In the genomic region with DNA sequence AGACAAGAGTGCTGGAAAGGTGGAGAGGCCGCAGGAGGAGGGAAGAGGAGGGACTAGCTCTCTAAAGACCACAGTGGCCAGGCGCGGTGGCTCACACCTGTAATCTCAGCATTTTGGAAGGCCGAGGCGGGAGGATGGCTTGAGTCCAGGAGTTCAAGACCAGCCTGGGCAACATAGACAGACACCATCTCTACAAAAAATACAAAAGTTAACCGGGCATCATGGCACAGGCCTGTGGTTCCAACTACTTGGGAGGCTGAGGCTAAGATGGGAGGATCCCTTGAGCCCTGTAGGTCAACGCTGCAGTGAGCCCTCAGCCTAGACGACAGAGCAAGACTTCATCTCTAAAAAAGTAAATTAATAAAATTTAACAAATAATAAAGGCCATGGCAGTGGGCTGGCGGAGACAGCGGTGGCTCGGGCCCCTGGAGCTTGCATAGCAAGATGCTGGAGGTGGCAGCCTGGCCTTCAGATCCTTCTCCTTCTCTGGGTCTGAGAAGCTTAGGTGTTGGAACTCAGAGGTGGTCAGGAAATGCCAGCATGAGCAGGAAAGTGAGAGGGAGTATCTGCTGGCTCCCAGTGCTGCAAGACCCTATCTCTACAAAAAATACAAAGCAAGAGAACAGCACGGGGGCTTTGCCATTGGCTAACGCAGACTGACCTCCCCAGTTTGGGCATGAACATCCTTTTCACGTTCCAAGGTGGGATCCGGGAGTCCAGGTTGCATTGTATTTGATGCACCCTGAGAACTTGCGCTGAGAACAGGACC, we compare ENCODE assay signal across 21 cellular contexts. TPM values are rescaled to one million over a fixed set of nuclear protein-coding genes. Genes with fewer than 3 reads are reported as not detected.
DNase-seq lines count a peak whose midpoint lies in the region; ATAC-seq and TF ChIP-seq lines count a peak whose summit lies in the region.
"Had no signal": no experiment of that assay in that cellular context is flagged by ENCODE, and none has a peak within 500 bp of the region (broad histone marks: within the 10 kb centered on the region; RNA-seq: fewer than 3 reads in every experiment).

No MANE protein-coding gene starts in this region.

- H3K27ac ChIP-seq in Peyer's patch (no peak overlapping the region), left lung (no peak overlapping the region), tibial nerve (no peak overlapping the region), mesendoderm (ENCODE audit: low read depth, low read length) (no peak overlapping the region), smooth muscle cell (ENCODE audit: low read depth) (no peak overlapping the region)
- H3K27ac ChIP-seq: BLaER1, HL-60 had no signal

- no peaks in the 10 kb centered on the region for H3K79me1 ChIP-seq in mesendoderm (ENCODE audit: low read length)

- DNase-seq in activated T-cell treated with anti-CD3 and anti-CD28 coated beads, Interleukin-2, amount 50 U/mL, for 1 hour: peak; percentile 7
- DNase-seq in activated T-cell treated with anti-CD3 and anti-CD28 coated beads for 4 hours (no peak), Peyer's patch (peak in 2 of 3 donors; percentile 16 to 36), left lung (peak; percentile 18 to 54), sciatic nerve (ENCODE audit: low spot score) (peak; percentile 30), tibial nerve (ENCODE audit: low spot score in 2 of 2) (no peak), mesendoderm (no peak), smooth muscle cell (lab: John Stamatoyannopoulos, UW; ENCODE audit: unreplicated experiment) (no peak)
- DNase-seq: Calu3, IMR-90, NCI-H1417 treated with DMSO at 0.1 percent for 48 hours, NCI-H187 treated with DMSO at 0.1 percent for 48 hours, NCI-H226, NCI-H524, RPMI8226, SIG-M5 had no signal

- no peak for ATAC-seq in left lung
- no peak for ATAC-seq in sciatic nerve
- ATAC-seq: CD8-positive, alpha-beta T cell had no signal

- no peak overlapping the region for H3K4ac ChIP-seq in mesendoderm (ENCODE audit: low read depth, low read length)

- TF ChIP-seq POLR2A in Peyer's patch (IDR thresholded peaks at IDR 0.05) (no peak), tibial nerve (IDR thresholded peaks at IDR 0.05) (no peak)

- no peaks in the 10 kb centered on the region for H4K20me1 ChIP-seq in smooth muscle cell (ENCODE audit: low read depth)
- H4K20me1 ChIP-seq: BLaER1 had no signal

- TF ChIP-seq EP300 in tibial nerve (IDR thresholded peaks at IDR 0.05): no peak

- no peak overlapping the region for H2AK5ac ChIP-seq in mesendoderm (ENCODE audit: low read length)

- H4K5ac ChIP-seq in mesendoderm (ENCODE audit: low read length): no peak overlapping the region

- H3K4me1 ChIP-seq in Peyer's patch: no peaks in the 10 kb centered on the region
- H3K4me1 ChIP-seq in left lung: no peaks in the 10 kb centered on the region
- no peaks in the 10 kb centered on the region for H3K4me1 ChIP-seq in tibial nerve
- H3K4me1 ChIP-seq in mesendoderm (ENCODE audit: control insufficient read depth, low read depth, low read length): no peaks in the 10 kb centered on the region
- no peaks in the 10 kb centered on the region for H3K4me1 ChIP-seq in smooth muscle cell (ENCODE audit: low read depth)

- H3K27me3 ChIP-seq in Peyer's patch (no peaks in the 10 kb centered on the region), left lung (peaks cover 0 to 19% of the 10 kb centered on the region in 2 donors), tibial nerve (no peaks in the 10 kb centered on the region), mesendoderm (ENCODE audit: insufficient read depth, low read length, poor library complexity) (no peaks in the 10 kb centered on the region), smooth muscle cell (ENCODE audit: low read depth) (no peaks in the 10 kb centered on the region)
- H3K27me3 ChIP-seq: BLaER1 had no signal

- H3K36me3 ChIP-seq in Peyer's patch (no peaks in the 10 kb centered on the region), left lung (no peaks in the 10 kb centered on the region), tibial nerve (no peaks in the 10 kb centered on the region), mesendoderm (ENCODE audit: control insufficient read depth, insufficient read depth, low read length) (no peaks in the 10 kb centered on the region), smooth muscle cell (ENCODE audit: low read depth) (no peaks in the 10 kb centered on the region)
- H3K36me3 ChIP-seq: BLaER1 had no signal

- H3K9ac ChIP-seq in mesendoderm (ENCODE audit: low read length): no peak overlapping the region
- no peak overlapping the region for H3K9ac ChIP-seq in smooth muscle cell (ENCODE audit: low read depth)
- H3K9ac ChIP-seq: BLaER1 had no signal

- H3K9me3 ChIP-seq in Peyer's patch: no peaks in the 10 kb centered on the region
- H3K9me3 ChIP-seq in left lung: no peaks in the 10 kb centered on the region
- H3K9me3 ChIP-seq in tibial nerve: no peaks in the 10 kb centered on the region
- H3K9me3 ChIP-seq in smooth muscle cell (replicated peaks; ENCODE audit: low read depth): no peaks in the 10 kb centered on the region
- H3K9me3 ChIP-seq: BLaER1 had no signal

- WGBS in tibial nerve, 2 donors: 91% methylated on average over 16 of the region's 16 CpGs
- no CpG with 5 or more reads among the region's 16 CpGs for WGBS in mesendoderm (ENCODE audit: extremely low coverage, insufficient coverage, low lambda C conversion rate)
- WGBS in smooth muscle cell (ENCODE audit: low lambda C conversion rate): 95% methylated on average over 16 of the region's 16 CpGs

- no peak overlapping the region for H3K23ac ChIP-seq in mesendoderm (ENCODE audit: low read length)

- H3K56ac ChIP-seq in mesendoderm (ENCODE audit: low read length): no peak overlapping the region

- H2BK5ac ChIP-seq in mesendoderm (ENCODE audit: low read length): no peak overlapping the region

- no peak overlapping the region for H2BK15ac ChIP-seq in mesendoderm (replicated peaks; ENCODE audit: low read depth)

- H3K4me3 ChIP-seq in Peyer's patch (no peak overlapping the region), left lung (no peak overlapping the region), tibial nerve (no peak overlapping the region), mesendoderm (ENCODE audit: low read length) (no peak overlapping the region), smooth muscle cell (no peak overlapping the region)
- H3K4me3 ChIP-seq: BLaER1 had no signal

- H3K4me2 ChIP-seq in mesendoderm (ENCODE audit: low read length) (no peak overlapping the region), smooth muscle cell (no peak overlapping the region)
- H3K4me2 ChIP-seq: BLaER1 had no signal

- no peaks in the 10 kb centered on the region for H3K79me2 ChIP-seq in mesendoderm (ENCODE audit: control insufficient read depth, insufficient read depth, low read length)
- no peaks in the 10 kb centered on the region for H3K79me2 ChIP-seq in smooth muscle cell (ENCODE audit: low read depth)

- intact Hi-C loops in left lung (cut with DNase I) (no loop called here), sciatic nerve (cut with DNase I) (no loop called here)

- no peak overlapping the region for H3K18ac ChIP-seq in mesendoderm (ENCODE audit: low read length)

- H4K8ac ChIP-seq in mesendoderm (ENCODE audit: low read depth, low read length): no peak overlapping the region

- TF ChIP-seq CTCF in Peyer's patch (IDR thresholded peaks at IDR 0.05) (no peak), left lung (IDR thresholded peaks at IDR 0.05) (no peak), tibial nerve (IDR thresholded peaks at IDR 0.05) (no peak), smooth muscle cell (IDR thresholded peaks at IDR 0.05; ENCODE audit: borderline replicate concordance, insufficient read depth, poor library complexity, severe bottlenecking) (no peak)

- no peak overlapping the region for H2BK120ac ChIP-seq in mesendoderm (ENCODE audit: low read depth, low read length)

- H3F3A ChIP-seq in smooth muscle cell (ENCODE audit: low read depth): no peaks in the 10 kb centered on the region

- H2AFZ ChIP-seq in smooth muscle cell (ENCODE audit: low read depth): no peak overlapping the region

RNA-seq across cellular contexts. Expression of a gene that starts 10.7 kb away (rescaled TPM):
- total RNA-seq in Peyer's patch (not detected), left lung (1 to 10 TPM in 1 of 2 donors, under 1 TPM in 1; 0.96 to 1.5 TPM), sciatic nerve (not detected), tibial nerve (not detected), smooth muscle cell (0.13 TPM in 1 of 2 replicates, not detected in the other)
- 0.53 TPM for polyA plus RNA-seq in mesendoderm (2013, experiment 1 of 2)
- 0.42 TPM for polyA plus RNA-seq in mesendoderm (2013, experiment 2 of 2)
- not detected in 2 replicates for polyA plus RNA-seq in smooth muscle cell
- total RNA-seq: Calu3, HT1080, IMR-90, M059J had no signal
- polyA plus RNA-seq: IMR-90 had no signal

Comparison
In these comparisons a context has a peak if more than half of its experiments do, and no peak if none do; other contexts are left out.
1. DNase-seq: peak in activated T-cell treated with anti-CD3 and anti-CD28 coated beads, Interleukin-2, amount 50 U/mL, for 1 hour (single experiment), Peyer's patch (2 of 3), left lung (2 of 2) and sciatic nerve (single experiment); none in activated T-cell treated with anti-CD3 and anti-CD28 coated beads for 4 hours (single experiment), tibial nerve (0 of 2), mesendoderm (single experiment) and smooth muscle cell (single experiment).